Comparison of ENCODE assay signal across 1 cellular context in the genomic region with DNA sequence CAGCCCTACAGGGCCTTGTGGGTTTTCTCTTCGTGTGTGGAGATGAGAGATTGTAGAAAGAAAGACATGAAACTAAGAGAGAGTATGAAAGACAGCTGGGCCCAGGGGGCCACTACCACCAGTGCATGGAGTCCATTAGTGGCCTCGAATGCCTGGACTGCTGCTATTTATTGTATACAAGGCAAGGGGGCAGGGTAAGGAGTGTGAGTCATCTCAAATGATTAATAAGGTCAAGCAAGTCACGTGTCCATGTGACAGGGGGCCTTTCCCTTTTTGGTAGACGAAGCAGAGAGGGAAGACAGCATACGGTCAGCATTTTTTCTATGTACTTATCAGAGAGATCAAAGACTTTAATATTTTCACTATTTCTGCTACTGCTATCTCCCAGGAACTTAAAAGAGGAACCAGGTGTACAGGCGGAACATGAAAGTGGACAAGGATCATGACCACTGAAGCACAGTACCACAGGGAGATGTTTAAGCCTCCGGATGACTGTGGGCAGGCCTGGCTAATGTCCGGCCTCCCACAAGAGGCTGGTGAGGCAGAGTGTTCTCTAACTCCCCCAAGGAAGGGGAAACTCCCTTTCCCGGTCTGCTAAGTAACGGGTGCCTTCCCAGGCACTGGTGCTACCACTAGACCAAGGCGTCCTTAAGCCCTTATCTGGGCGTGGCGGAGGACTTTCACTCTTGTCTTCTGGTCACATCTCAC.
TF ChIP-seq lines count a peak whose summit lies in the region.

No MANE protein-coding gene starts in this region.

TF ChIP-seq in HepG2, 621 proteins besides CTCF, POLR2A, EP300 and RAD21 (continued from another document and continues in another):
- no peak for TF ChIP-seq YY1 (IDR thresholded peaks at IDR 0.05; ENCODE audit: insufficient read depth, insufficient replicate concordance, low read depth, low read length)
- no peak for TF ChIP-seq PBX2 (CRISPR knock-in tag; IDR thresholded peaks at IDR 0.05)
- no peak for TF ChIP-seq NFAT5 (CRISPR knock-in tag; IDR thresholded peaks at IDR 0.05)
- TF ChIP-seq NR1H2 (CRISPR knock-in tag; IDR thresholded peaks at IDR 0.05; ENCODE audit: borderline replicate concordance, low read depth), result no peak
- no peak for TF ChIP-seq ZNF552 (CRISPR knock-in tag; IDR thresholded peaks at IDR 0.05; ENCODE audit: borderline replicate concordance)
- TF ChIP-seq STAG1 (CRISPR knock-in tag; IDR thresholded peaks at IDR 0.05), result no peak
- TF ChIP-seq RFXANK (CRISPR knock-in tag; IDR thresholded peaks at IDR 0.05), result no peak
- TF ChIP-seq POGK (CRISPR knock-in tag; conservative IDR thresholded peaks at IDR 0.05), result no peak
- no peak for TF ChIP-seq FOXC1 (CRISPR knock-in tag; IDR thresholded peaks at IDR 0.05; ENCODE audit: borderline replicate concordance)
- no peak for TF ChIP-seq SOX13 (IDR thresholded peaks at IDR 0.05)
- peak in 1 of 2 experiments; percentile 23; a peak in 1 of 4 replicates for TF ChIP-seq SOX13 (CRISPR knock-in tag; conservative IDR thresholded peaks at IDR 0.05 in 1 of 2, IDR thresholded peaks at IDR 0.05 in 1 of 2)
- peak; percentile 64 for TF ChIP-seq PATZ1 (CRISPR knock-in tag; IDR thresholded peaks at IDR 0.05)
- TF ChIP-seq, protein P1, sequence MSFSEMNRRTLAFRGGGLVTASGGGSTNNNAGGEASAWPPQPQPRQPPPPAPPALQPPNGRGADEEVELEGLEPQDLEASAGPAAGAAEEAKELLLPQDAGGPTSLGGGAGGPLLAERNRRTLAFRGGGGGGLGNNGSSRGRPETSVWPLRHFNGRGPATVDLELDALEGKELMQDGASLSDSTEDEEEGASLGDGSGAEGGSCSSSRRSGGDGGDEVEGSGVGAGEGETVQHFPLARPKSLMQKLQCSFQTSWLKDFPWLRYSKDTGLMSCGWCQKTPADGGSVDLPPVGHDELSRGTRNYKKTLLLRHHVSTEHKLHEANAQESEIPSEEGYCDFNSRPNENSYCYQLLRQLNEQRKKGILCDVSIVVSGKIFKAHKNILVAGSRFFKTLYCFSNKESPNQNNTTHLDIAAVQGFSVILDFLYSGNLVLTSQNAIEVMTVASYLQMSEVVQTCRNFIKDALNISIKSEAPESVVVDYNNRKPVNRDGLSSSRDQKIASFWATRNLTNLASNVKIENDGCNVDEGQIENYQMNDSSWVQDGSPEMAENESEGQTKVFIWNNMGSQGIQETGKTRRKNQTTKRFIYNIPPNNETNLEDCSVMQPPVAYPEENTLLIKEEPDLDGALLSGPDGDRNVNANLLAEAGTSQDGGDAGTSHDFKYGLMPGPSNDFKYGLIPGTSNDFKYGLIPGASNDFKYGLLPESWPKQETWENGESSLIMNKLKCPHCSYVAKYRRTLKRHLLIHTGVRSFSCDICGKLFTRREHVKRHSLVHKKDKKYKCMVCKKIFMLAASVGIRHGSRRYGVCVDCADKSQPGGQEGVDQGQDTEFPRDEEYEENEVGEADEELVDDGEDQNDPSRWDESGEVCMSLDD (CRISPR knock-in tag; IDR thresholded peaks at IDR 0.05; ENCODE audit: borderline replicate concordance), result no peak
- TF ChIP-seq, protein P2, sequence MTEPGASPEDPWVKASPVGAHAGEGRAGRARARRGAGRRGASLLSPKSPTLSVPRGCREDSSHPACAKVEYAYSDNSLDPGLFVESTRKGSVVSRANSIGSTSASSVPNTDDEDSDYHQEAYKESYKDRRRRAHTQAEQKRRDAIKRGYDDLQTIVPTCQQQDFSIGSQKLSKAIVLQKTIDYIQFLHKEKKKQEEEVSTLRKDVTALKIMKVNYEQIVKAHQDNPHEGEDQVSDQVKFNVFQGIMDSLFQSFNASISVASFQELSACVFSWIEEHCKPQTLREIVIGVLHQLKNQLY (CRISPR knock-in tag; IDR thresholded peaks at IDR 0.05), result no peak
- no peak for TF ChIP-seq ZNF510 (CRISPR knock-in tag; IDR thresholded peaks at IDR 0.05; ENCODE audit: low read depth)
- no peak for TF ChIP-seq BATF2 (CRISPR knock-in tag; IDR thresholded peaks at IDR 0.05)
- TF ChIP-seq CEBPB (IDR thresholded peaks at IDR 0.05; ENCODE audit: borderline replicate concordance, low read depth, low read length), result no peak
- TF ChIP-seq, protein P3, sequence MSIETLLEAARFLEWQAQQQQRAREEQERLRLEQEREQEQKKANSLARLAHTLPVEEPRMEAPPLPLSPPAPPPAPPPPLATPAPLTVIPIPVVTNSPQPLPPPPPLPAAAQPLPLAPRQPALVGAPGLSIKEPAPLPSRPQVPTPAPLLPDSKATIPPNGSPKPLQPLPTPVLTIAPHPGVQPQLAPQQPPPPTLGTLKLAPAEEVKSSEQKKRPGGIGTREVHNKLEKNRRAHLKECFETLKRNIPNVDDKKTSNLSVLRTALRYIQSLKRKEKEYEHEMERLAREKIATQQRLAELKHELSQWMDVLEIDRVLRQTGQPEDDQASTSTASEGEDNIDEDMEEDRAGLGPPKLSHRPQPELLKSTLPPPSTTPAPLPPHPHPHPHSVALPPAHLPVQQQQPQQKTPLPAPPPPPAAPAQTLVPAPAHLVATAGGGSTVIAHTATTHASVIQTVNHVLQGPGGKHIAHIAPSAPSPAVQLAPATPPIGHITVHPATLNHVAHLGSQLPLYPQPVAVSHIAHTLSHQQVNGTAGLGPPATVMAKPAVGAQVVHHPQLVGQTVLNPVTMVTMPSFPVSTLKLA (IDR thresholded peaks at IDR 0.05), result peak; percentile 22; the same call in 1 of the 2 replicates
- no peak for TF ChIP-seq ZNF652 (CRISPR knock-in tag; IDR thresholded peaks at IDR 0.05; ENCODE audit: borderline replicate concordance, low read depth)
- TF ChIP-seq ZNF431 (CRISPR knock-in tag; IDR thresholded peaks at IDR 0.05; ENCODE audit: borderline replicate concordance, low read depth), result no peak
- TF ChIP-seq ZNF33A (CRISPR knock-in tag; IDR thresholded peaks at IDR 0.05; ENCODE audit: borderline replicate concordance), result no peak
- no peak for TF ChIP-seq ZSCAN5A (CRISPR knock-in tag; IDR thresholded peaks at IDR 0.05; ENCODE audit: borderline replicate concordance)
- no peak for TF ChIP-seq ZBTB42 (CRISPR knock-in tag; IDR thresholded peaks at IDR 0.05)
- TF ChIP-seq JARID2 (CRISPR knock-in tag; IDR thresholded peaks at IDR 0.05; ENCODE audit: insufficient replicate concordance), result no peak
- TF ChIP-seq ZNF768 (CRISPR knock-in tag; IDR thresholded peaks at IDR 0.05), result no peak
- no peak for TF ChIP-seq PHF21A (CRISPR knock-in tag; IDR thresholded peaks at IDR 0.05)
- TF ChIP-seq, protein P4, sequence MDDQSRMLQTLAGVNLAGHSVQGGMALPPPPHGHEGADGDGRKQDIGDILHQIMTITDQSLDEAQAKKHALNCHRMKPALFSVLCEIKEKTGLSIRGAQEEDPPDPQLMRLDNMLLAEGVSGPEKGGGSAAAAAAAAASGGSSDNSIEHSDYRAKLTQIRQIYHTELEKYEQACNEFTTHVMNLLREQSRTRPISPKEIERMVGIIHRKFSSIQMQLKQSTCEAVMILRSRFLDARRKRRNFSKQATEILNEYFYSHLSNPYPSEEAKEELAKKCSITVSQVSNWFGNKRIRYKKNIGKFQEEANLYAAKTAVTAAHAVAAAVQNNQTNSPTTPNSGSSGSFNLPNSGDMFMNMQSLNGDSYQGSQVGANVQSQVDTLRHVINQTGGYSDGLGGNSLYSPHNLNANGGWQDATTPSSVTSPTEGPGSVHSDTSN (CRISPR knock-in tag; IDR thresholded peaks at IDR 0.05; ENCODE audit: borderline replicate concordance), result no peak
- TF ChIP-seq TCF7L2 (IDR thresholded peaks at IDR 0.05; ENCODE audit: low read depth, low read length), result no peak
- TF ChIP-seq BORCS8-MEF2B (CRISPR knock-in tag; IDR thresholded peaks at IDR 0.05), result no peak
- no peak for TF ChIP-seq MEIS2 (CRISPR knock-in tag; IDR thresholded peaks at IDR 0.05)
- no peak for TF ChIP-seq ZFYVE20 (CRISPR knock-in tag; IDR thresholded peaks at IDR 0.05; ENCODE audit: borderline replicate concordance, low read depth)
- TF ChIP-seq ZNF44 (CRISPR knock-in tag; IDR thresholded peaks at IDR 0.05), result no peak
- TF ChIP-seq ZNF550 (CRISPR knock-in tag; IDR thresholded peaks at IDR 0.05; ENCODE audit: borderline replicate concordance), result no peak
- TF ChIP-seq, protein P5, sequence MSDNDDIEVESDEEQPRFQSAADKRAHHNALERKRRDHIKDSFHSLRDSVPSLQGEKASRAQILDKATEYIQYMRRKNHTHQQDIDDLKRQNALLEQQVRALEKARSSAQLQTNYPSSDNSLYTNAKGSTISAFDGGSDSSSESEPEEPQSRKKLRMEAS (IDR thresholded peaks at IDR 0.05), result no peak; the same call in 1 of the 2 replicates
- TF ChIP-seq ZSCAN25 (CRISPR knock-in tag; IDR thresholded peaks at IDR 0.05), result no peak
- TF ChIP-seq ZBTB3 (CRISPR knock-in tag; IDR thresholded peaks at IDR 0.05; ENCODE audit: borderline replicate concordance, low read depth), result no peak
- TF ChIP-seq MXD4 (CRISPR knock-in tag; IDR thresholded peaks at IDR 0.05), result no peak
- no peak for TF ChIP-seq ZNF180 (CRISPR knock-in tag; IDR thresholded peaks at IDR 0.05; ENCODE audit: borderline replicate concordance, low read depth)
